ENCODE assay signal across 19 cellular contexts in the genomic region with DNA sequence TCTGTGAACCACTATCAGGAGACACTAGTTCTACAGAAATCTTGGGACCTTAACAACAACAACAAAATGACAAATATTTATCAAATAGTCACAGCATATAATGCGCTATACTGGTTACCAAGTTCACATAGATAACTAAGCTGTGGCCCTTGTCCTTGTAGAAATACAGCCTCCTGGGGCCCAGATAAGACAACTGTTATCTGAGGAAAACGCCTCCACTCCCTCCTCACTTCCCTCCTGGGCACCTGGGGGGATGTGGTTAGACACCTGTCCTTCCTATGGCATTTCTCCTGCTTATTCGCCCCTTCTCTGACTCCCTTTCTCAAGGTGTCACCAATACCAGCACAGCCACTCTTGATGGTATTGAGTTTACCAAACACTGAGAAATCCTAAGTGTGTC.
"Had no signal": no experiment of that assay in that cellular context is flagged by ENCODE, and none has a peak within 500 bp of the region (broad histone marks: within the 10 kb centered on the region; RNA-seq: fewer than 3 reads in every experiment).

No MANE protein-coding gene starts in this region.

- H3K27me3 Mint-ChIP-seq: naive B cell; stimulated activated naive B cell treated with anti-CD40 and anti-IgM and Interleukin-4, amounts not matched to agents 10 μg/mL and 1 μg/mL and 100 μg/mL, for 72 hours; T-cell had no signal

- H3K27ac Mint-ChIP-seq: activated CD8-positive, alpha-beta T cell treated with anti-CD3 and anti-CD28 coated beads, Interleukin-2, amount 10 ng/mL, durations not matched to agents 7 days and 5 days; activated naive CD4-positive, alpha-beta T cell treated with anti-CD3 and anti-CD28 coated beads for 36 hours; stimulated activated naive B cell treated with anti-CD40 and anti-IgM and Interleukin-4, amounts not matched to agents 10 μg/mL and 1 μg/mL and 100 μg/mL, for 72 hours; T-cell had no signal

- H3K4me1 Mint-ChIP-seq: T-cell had no signal

- H3K27ac ChIP-seq: adrenal gland, neutrophil, right lobe of liver, suprapubic skin had no signal

- H3K36me3 Mint-ChIP-seq: naive B cell had no signal

- H3K36me3 ChIP-seq: adrenal gland, heart right ventricle, left lung, neutrophil, right lobe of liver, suprapubic skin had no signal

- H3K27me3 ChIP-seq: adrenal gland, heart right ventricle, left lung, neutrophil, right lobe of liver, suprapubic skin had no signal

- H3K4me3 Mint-ChIP-seq: activated CD8-positive, alpha-beta T cell treated with anti-CD3 and anti-CD28 coated beads, Interleukin-2, amount 10 ng/mL, durations not matched to agents 7 days and 5 days; activated naive CD4-positive, alpha-beta T cell treated with anti-CD3 and anti-CD28 coated beads for 36 hours; naive B cell; stimulated activated naive B cell treated with anti-CD40 and anti-IgM and Interleukin-4, amounts not matched to agents 10 μg/mL and 1 μg/mL and 100 μg/mL, for 72 hours; T-cell had no signal

- ATAC-seq: activated CD8-positive, alpha-beta T cell treated with anti-CD3 and anti-CD28 coated beads, Interleukin-2, amount 10 ng/mL, durations not matched to agents 7 days and 5 days; heart right ventricle; left lung; right lobe of liver; stimulated activated naive B cell treated with anti-CD40 and anti-IgM and Interleukin-4, amounts not matched to agents 10 μg/mL and 1 μg/mL and 100 μg/mL, for 72 hours; T-cell had no signal

- DNase-seq: activated CD4-positive, alpha-beta T cell treated with anti-CD3 and anti-CD28 coated beads for 48 hours; activated CD8-positive, alpha-beta memory T cell treated with anti-CD3 and anti-CD28 coated beads, Interleukin-2, amount 50 U/mL, for 48 hours; activated CD8-positive, alpha-beta T cell treated with anti-CD3 and anti-CD28 coated beads, Interleukin-2, amount 10 ng/mL, durations not matched to agents 7 days and 5 days; activated naive CD4-positive, alpha-beta T cell treated with anti-CD3 and anti-CD28 coated beads for 36 hours; adrenal gland; central memory CD4-positive, alpha-beta T cell; cortex of kidney; effector CD8-positive, alpha-beta T cell; heart right ventricle; islet precursor cell; left lung; naive B cell; posterior cingulate gyrus; right lobe of liver; stimulated activated CD4-positive, alpha-beta T cell treated with anti-CD3 and anti-CD28 coated beads, Interleukin-2, amount 100 ng/mL, for 24 hours; stimulated activated naive B cell treated with anti-CD40 and anti-IgM and Interleukin-4, amounts not matched to agents 10 μg/mL and 1 μg/mL and 100 μg/mL, for 72 hours; T-cell had no signal

- H3K4me3 ChIP-seq: adrenal gland, heart right ventricle, left lung, right lobe of liver, suprapubic skin had no signal

- H3K9me3 ChIP-seq: adrenal gland, heart right ventricle, left lung, neutrophil, right lobe of liver, suprapubic skin had no signal

- H3K9me3 Mint-ChIP-seq: activated naive CD4-positive, alpha-beta T cell treated with anti-CD3 and anti-CD28 coated beads for 36 hours; naive B cell; stimulated activated naive B cell treated with anti-CD40 and anti-IgM and Interleukin-4, amounts not matched to agents 10 μg/mL and 1 μg/mL and 100 μg/mL, for 72 hours; T-cell had no signal
